In the genomic region with DNA sequence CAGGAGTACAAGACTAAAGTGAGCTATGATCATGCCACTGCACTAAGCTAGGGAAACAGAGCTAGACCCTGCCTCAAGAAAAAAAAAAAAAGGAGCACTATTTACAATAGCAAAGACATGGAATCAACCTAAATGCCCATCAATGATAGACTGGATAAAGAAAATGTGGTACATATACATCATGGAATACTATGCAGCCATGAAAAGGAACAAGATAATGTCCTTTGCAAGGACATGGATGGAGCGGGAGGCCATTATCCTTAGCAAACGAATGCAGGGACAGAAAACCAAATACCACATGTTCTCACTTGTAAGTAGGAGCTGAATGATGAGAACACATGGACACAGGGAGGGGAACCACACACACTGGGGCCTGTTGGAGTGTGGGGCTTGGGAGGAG, we compare ENCODE assay signal across 11 cellular contexts. TPM values are rescaled to one million over a fixed set of nuclear protein-coding genes. Genes with fewer than 3 reads are reported as not detected.
"Had no signal": no experiment of that assay in that cellular context is flagged by ENCODE, and none has a peak within 500 bp of the region (broad histone marks: within the 10 kb centered on the region; RNA-seq: fewer than 3 reads in every experiment).

No MANE protein-coding gene starts in this region.

RNA-seq across cellular contexts. Expression of gene NLRP9, which starts 7.8 kb away (rescaled TPM):
- total RNA-seq: OCI-LY7, PC-3, PC-9, Peyer's patch, Right ventricle myocardium inferior, Right ventricle myocardium superior, RPMI7951, SJSA1, SK-MEL-5, T-cell had no signal
- polyA plus RNA-seq: SK-N-SH had no signal

RNA-seq across cellular contexts. Expression of gene RFPL4A, which starts 28.5 kb away (rescaled TPM):
- total RNA-seq: OCI-LY7, PC-3, PC-9, Right ventricle myocardium inferior, Right ventricle myocardium superior, SJSA1, SK-MEL-5, T-cell had no signal
- polyA plus RNA-seq: SK-N-SH had no signal

RNA-seq across cellular contexts. Expression of gene RFPL4AL1, which starts 38.5 kb away (rescaled TPM):
- total RNA-seq: OCI-LY7, PC-3, PC-9, Peyer's patch, Right ventricle myocardium inferior, Right ventricle myocardium superior, RPMI7951, SJSA1, SK-MEL-5, T-cell had no signal
- polyA plus RNA-seq: SK-N-SH had no signal
